Comparison of ENCODE assay signal across 17 cellular contexts in genomic region chr3:11543141-11543947, GRCh38.
DNase-seq lines count a peak whose midpoint lies in the region; ATAC-seq and TF ChIP-seq lines count a peak whose summit lies in the region.
"Had no signal": no experiment of that assay in that cellular context is flagged by ENCODE, and none has a peak within 500 bp of the region (broad histone marks: within the 10 kb centered on the region; RNA-seq: fewer than 3 reads in every experiment).

No MANE protein-coding gene starts in this region.

- peaks cover 11% of the 10 kb centered on the region for H3K4me1 Mint-ChIP-seq in neural crest cell
- H3K4me1 Mint-ChIP-seq in activated CD8-positive, alpha-beta T cell treated with anti-CD3 and anti-CD28 coated beads for 36 hours (ENCODE audit: low read depth) = peaks cover 8% of the 10 kb centered on the region

- intact Hi-C loops in Panc1 (cut with micrococcal nuclease; ENCODE audit: unreplicated experiment) (no loop called here), upper lobe of right lung (cut with DNase I) (no loop called here)
- intact Hi-C loops in activated CD8-positive, alpha-beta T cell treated with anti-CD3 and anti-CD28 coated beads for 36 hours (cut with micrococcal nuclease) = no loop called here

- H3K27ac Mint-ChIP-seq in neural crest cell (ENCODE audit: unreplicated experiment) = peak overlapping the region; percentile 12
- H3K27ac Mint-ChIP-seq in activated CD8-positive, alpha-beta T cell treated with anti-CD3 and anti-CD28 coated beads for 36 hours = no peak overlapping the region

- H3K27ac ChIP-seq in Panc1 (ENCODE audit: low read length) (peak overlapping the region; percentile 51), VCaP (peak overlapping the region; percentile 29; the same call in 1 of the 2 replicates), upper lobe of right lung (no peak overlapping the region)
- H3K27ac ChIP-seq: KMS-11 had no signal

- no peaks in the 10 kb centered on the region for H3K9me3 Mint-ChIP-seq in neural crest cell
- H3K9me3 Mint-ChIP-seq in activated CD8-positive, alpha-beta T cell treated with anti-CD3 and anti-CD28 coated beads for 36 hours = peaks cover 12% of the 10 kb centered on the region

- no peaks in the 10 kb centered on the region for H3K9me3 ChIP-seq in Panc1 (ENCODE audit: control insufficient read depth, insufficient read depth, low read depth, low read length)
- no peaks in the 10 kb centered on the region for H3K9me3 ChIP-seq in upper lobe of right lung
- H3K9me3 ChIP-seq: BLaER1, MG63, Peyer's patch had no signal

- H3K4me3 Mint-ChIP-seq in neural crest cell = peak overlapping the region; percentile 49
- no peak overlapping the region for H3K4me3 Mint-ChIP-seq in activated CD8-positive, alpha-beta T cell treated with anti-CD3 and anti-CD28 coated beads for 36 hours

- TF ChIP-seq CTCF in Panc1 (IDR thresholded peaks at IDR 0.05) = no peak
- no peak for TF ChIP-seq CTCF in VCaP (conservative IDR thresholded peaks at IDR 0.05)
- no peak for TF ChIP-seq CTCF in neural crest cell (conservative IDR thresholded peaks at IDR 0.05)
- TF ChIP-seq CTCF in upper lobe of right lung (IDR thresholded peaks at IDR 0.05) = no peak
- no peak for TF ChIP-seq CTCF in activated CD8-positive, alpha-beta T cell treated with anti-CD3 and anti-CD28 coated beads for 36 hours (IDR thresholded peaks at IDR 0.05)

- no peaks in the 10 kb centered on the region for H3K36me3 ChIP-seq in Panc1 (ENCODE audit: control insufficient read depth, insufficient read depth, low read length)
- H3K36me3 ChIP-seq in upper lobe of right lung = no peaks in the 10 kb centered on the region
- H3K36me3 ChIP-seq: BLaER1, MG63, Peyer's patch had no signal

- peaks cover 15% of the 10 kb centered on the region for H3K4me1 ChIP-seq in Panc1 (ENCODE audit: control insufficient read depth, insufficient read depth, low read length)
- peaks cover 8% of the 10 kb centered on the region for H3K4me1 ChIP-seq in upper lobe of right lung
- H3K4me1 ChIP-seq: Peyer's patch had no signal

- POLR2A ChIA-PET in Panc1 (lab: Charles Lee) = no interaction called here
- POLR2A ChIA-PET in activated CD8-positive, alpha-beta T cell treated with anti-CD3 and anti-CD28 coated beads for 36 hours (lab: Charles Lee) = no interaction called here

- no peak for DNase-seq in Panc1 (ENCODE audit: low read depth, low spot score)
- DNase-seq in neural crest cell (ENCODE audit: low read depth, low spot score) = no peak
- DNase-seq in upper lobe of right lung = peak; percentile 53
- DNase-seq in nucleus accumbens (lab: John Stamatoyannopoulos, UW) = no peak
- no peak for DNase-seq in activated CD8-positive, alpha-beta T cell treated with anti-CD3 and anti-CD28 coated beads for 36 hours
- DNase-seq in stimulated activated naive CD8-positive, alpha-beta T cell treated with anti-CD3 and anti-CD28 coated beads, Interleukin-15, Interleukin-2, amounts not matched to agents 100 U/mL and 50 U/mL, for 24 hours = no peak
- DNase-seq: DMS 273 treated with DMSO at 0.1 percent for 48 hours, MG63, NCI-H1105, NCI-H187 treated with DMSO at 0.1 percent for 48 hours, NCI-H2171, NCI-H510A, NCI-H82 had no signal

- ATAC-seq in Panc1 (no peak), upper lobe of right lung (no peak)
- ATAC-seq in activated CD8-positive, alpha-beta T cell treated with anti-CD3 and anti-CD28 coated beads for 36 hours = no peak
- ATAC-seq in stimulated activated naive CD8-positive, alpha-beta T cell treated with anti-CD3 and anti-CD28 coated beads, Interleukin-15, Interleukin-2, amounts not matched to agents 100 U/mL and 50 U/mL, for 24 hours = no peak

- CTCF ChIA-PET in Panc1 (lab: Charles Lee) = no interaction called here
- CTCF ChIA-PET in activated CD8-positive, alpha-beta T cell treated with anti-CD3 and anti-CD28 coated beads for 36 hours (lab: Charles Lee) = no interaction called here

- BruUV-seq in Panc1 (replicated peaks; lab: Mats Ljungman, UMichigan) = no TSS peak

- H3K27me3 ChIP-seq in Panc1 (ENCODE audit: control insufficient read depth, insufficient read depth, low read length) (no peaks in the 10 kb centered on the region), upper lobe of right lung (no peaks in the 10 kb centered on the region)
- H3K27me3 ChIP-seq: BLaER1, MG63, Peyer's patch had no signal

- peaks cover 7% of the 10 kb centered on the region for H3K36me3 Mint-ChIP-seq in neural crest cell (ENCODE audit: low read depth)
- peaks cover 16% of the 10 kb centered on the region for H3K36me3 Mint-ChIP-seq in activated CD8-positive, alpha-beta T cell treated with anti-CD3 and anti-CD28 coated beads for 36 hours (ENCODE audit: low read depth)

- no peak overlapping the region for H3K4me3 ChIP-seq in Panc1 (ENCODE audit: low read depth in 2 of 2, low read length in 2 of 2)
- no peak overlapping the region for H3K4me3 ChIP-seq in upper lobe of right lung
- H3K4me3 ChIP-seq: BLaER1, MG63, Peyer's patch had no signal

- in situ Hi-C loops in Panc1 (cut with HindIII; ENCODE audit: low pct_unique_long_range_greater_than_20kb, low sequenced_read_pairs) = no loop called here

- H3K27me3 Mint-ChIP-seq in neural crest cell (ENCODE audit: low read depth) = no peaks in the 10 kb centered on the region
- H3K27me3 Mint-ChIP-seq in activated CD8-positive, alpha-beta T cell treated with anti-CD3 and anti-CD28 coated beads for 36 hours = no peaks in the 10 kb centered on the region
